ENCODE assay signal across 14 cellular contexts in the genomic region with DNA sequence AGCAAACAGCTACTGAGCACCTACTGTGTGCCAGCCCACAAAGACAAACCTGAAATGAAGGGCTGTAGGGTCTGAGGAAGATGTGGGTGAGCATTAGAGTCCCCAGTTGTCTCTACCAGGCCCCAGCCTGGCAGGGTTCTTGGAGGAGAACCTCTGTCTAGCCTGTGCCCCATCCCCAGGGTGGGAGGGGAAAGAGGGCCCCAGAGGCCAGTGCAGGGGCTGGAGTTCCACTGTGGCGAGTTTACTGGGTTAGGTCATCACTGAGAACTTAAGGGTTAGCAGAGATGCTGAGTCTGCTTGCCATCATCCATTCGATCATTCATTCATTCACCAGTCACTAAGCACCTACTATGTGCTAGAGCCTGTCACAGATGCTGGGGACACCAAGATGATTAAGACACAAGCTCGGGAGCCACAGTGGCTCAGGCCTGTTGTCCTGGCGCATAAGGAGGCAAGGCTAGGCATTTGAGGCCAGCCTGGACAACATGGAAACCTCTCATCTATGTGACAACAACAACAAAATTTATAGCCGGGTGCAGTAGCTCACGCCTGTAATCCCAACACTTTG. TPM values are rescaled to one million over a fixed set of nuclear protein-coding genes. Genes with fewer than 3 reads are reported as not detected.
DNase-seq lines count a peak whose midpoint lies in the region; ATAC-seq and TF ChIP-seq lines count a peak whose summit lies in the region.
"Had no signal": no experiment of that assay in that cellular context is flagged by ENCODE, and none has a peak within 500 bp of the region (broad histone marks: within the 10 kb centered on the region; RNA-seq: fewer than 3 reads in every experiment).

No MANE protein-coding gene starts in this region.

- no peak overlapping the region for H3K56ac ChIP-seq in IMR-90 (ENCODE audit: extremely low read depth, insufficient read depth, low read length)

- peaks cover 40% of the 10 kb centered on the region for H3K4me1 Mint-ChIP-seq in MCF 10A (ENCODE audit: insufficient read depth, unreplicated experiment)
- H3K4me1 Mint-ChIP-seq in stimulated activated effector memory CD8-positive, alpha-beta T cell treated with anti-CD3 and anti-CD28 coated beads, Interleukin-12 subunit alpha, Interleukin-12 subunit beta, amount 100 ng/mL, for 72 hours: peaks cover 18% of the 10 kb centered on the region
- H3K4me1 Mint-ChIP-seq in activated naive CD8-positive, alpha-beta T cell treated with anti-CD3 and anti-CD28 coated beads, Interleukin-2, amount 50 U/mL, for 24 hours: no peaks in the 10 kb centered on the region

- H3K18ac ChIP-seq in IMR-90 (ENCODE audit: low read depth, low read length): peak overlapping the region; percentile 46

- peak overlapping the region; percentile 47; the same call in 1 of the 2 replicates for H2BK120ac ChIP-seq in IMR-90 (ENCODE audit: low read depth, low read length)

- H4K5ac ChIP-seq in IMR-90 (ENCODE audit: low read depth, low read length): no peak overlapping the region

- WGBS in IMR-90 (ENCODE audit: extremely low coverage in 2 of 2, insufficient read length in 1 of 2), 2 experiments: no CpG with 5 or more reads among the region's 6 CpGs
- 88% methylated on average over 6 of the region's 6 CpGs for WGBS in liver

- H2AK5ac ChIP-seq in IMR-90 (ENCODE audit: low read depth, low read length): peak overlapping the region; percentile 79

- POLR2A ChIA-PET in IMR-90 (lab: Charles Lee; ENCODE audit: unreplicated experiment) (interaction anchor here (0.6 kb wide), 1 partner anchor 41 kb away, joined by 4 read pairs; no protein-coding TSS in a partner anchor), MCF 10A (lab: Yijun Ruan, JAX) (interaction anchor here (0.6 to 6.5 kb wide), 20 partner anchors 10 to 174 kb away, joined by 3 to 184 read pairs (median 5); a partner anchor contains a TSS)

- TF ChIP-seq RAD21 in IMR-90 (IDR thresholded peaks at IDR 0.05; ENCODE audit: low read length) (no peak), liver (IDR thresholded peaks at IDR 0.05) (no peak)

- 0 out of 2 replicates have a peak overlapping the region, but pooled peaks have one; percentile 24 for H4K91ac ChIP-seq in IMR-90 (ENCODE audit: insufficient read depth, low read depth, low read length)

- peak overlapping the region; percentile 35; the same call in 1 of the 2 replicates for H3K23ac ChIP-seq in IMR-90 (ENCODE audit: low read depth, low read length)

- no peaks in the 10 kb centered on the region for H3K79me1 ChIP-seq in IMR-90 (ENCODE audit: low read depth in 1 of 2, low read length in 2 of 2)

- H3K9me3 ChIP-seq in IMR-90 (ENCODE audit: control insufficient read depth, insufficient read depth, low read length): no peaks in the 10 kb centered on the region
- H3K9me3 ChIP-seq in liver (ENCODE audit: control insufficient read depth in 4 of 4, low read length in 3 of 4): no peaks in the 10 kb centered on the region

- dilution Hi-C loops in IMR-90 (cut with HindIII; ENCODE audit: low sequenced_read_pairs, unreplicated experiment): no loop called here

- in situ Hi-C loops in IMR-90 (cut with MboI; ENCODE audit: low sequenced_read_pairs): loop anchor here (10.0 kb wide), 1 partner anchor 160 kb away; a partner anchor contains a TSS

- H3K27me3 ChIP-seq in IMR-90 (ENCODE audit: control insufficient read depth, insufficient read depth, low read length): no peaks in the 10 kb centered on the region; the same call in 1 of the 2 replicates
- H3K27me3 ChIP-seq in liver (ENCODE audit: control insufficient read depth in 4 of 4, insufficient read depth in 4 of 4, low read length in 3 of 4): no peaks in the 10 kb centered on the region

- H3K4me3 ChIP-seq in IMR-90 (ENCODE audit: insufficient read depth, low read depth, low read length): no peak overlapping the region
- H3K4me3 ChIP-seq in liver (ENCODE audit: low read depth in 1 of 3, low read length in 3 of 3): no peak overlapping the region

- no peaks in the 10 kb centered on the region for H3K9me3 Mint-ChIP-seq in MCF 10A (ENCODE audit: unreplicated experiment)
- no peaks in the 10 kb centered on the region for H3K9me3 Mint-ChIP-seq in stimulated activated effector memory CD8-positive, alpha-beta T cell treated with anti-CD3 and anti-CD28 coated beads, Interleukin-12 subunit alpha, Interleukin-12 subunit beta, amount 100 ng/mL, for 72 hours
- no peaks in the 10 kb centered on the region for H3K9me3 Mint-ChIP-seq in activated naive CD8-positive, alpha-beta T cell treated with anti-CD3 and anti-CD28 coated beads, Interleukin-2, amount 50 U/mL, for 24 hours

- ATAC-seq in IMR-90 (ENCODE audit: low read depth): peak; percentile 13; the same call in 1 of the 2 replicates
- ATAC-seq in stimulated activated effector memory CD8-positive, alpha-beta T cell treated with anti-CD3 and anti-CD28 coated beads, Interleukin-12 subunit alpha, Interleukin-12 subunit beta, amount 100 ng/mL, for 72 hours: no peak
- ATAC-seq in activated naive CD8-positive, alpha-beta T cell treated with anti-CD3 and anti-CD28 coated beads, Interleukin-2, amount 50 U/mL, for 24 hours: no peak

- H2AFZ ChIP-seq in IMR-90 (replicated peaks; ENCODE audit: low read length, poor library complexity): peak overlapping the region; percentile 8

- CTCF ChIA-PET in IMR-90 (lab: Yijun Ruan, JAX): interaction anchor here (0.7 to 0.8 kb wide), 2 partner anchors 66 to 101 kb away, joined by 3 read pairs; a partner anchor contains a TSS
- CTCF ChIA-PET in MCF 10A (lab: Yijun Ruan, JAX): interaction anchor here (0.6 to 12.4 kb wide), 11 partner anchors 9 to 231 kb away, joined by 3 to 373 read pairs (median 3); a partner anchor contains a TSS

- H3K9ac ChIP-seq in IMR-90 (ENCODE audit: low read depth, low read length) (no peak overlapping the region), liver (ENCODE audit: low read depth in 1 of 2, low read length in 2 of 2) (no peak overlapping the region)

- peaks cover 5% of the 10 kb centered on the region; the same call in 1 of the 2 replicates for H4K20me1 ChIP-seq in IMR-90 (ENCODE audit: insufficient read depth, low read length)

- peak overlapping the region; percentile 58; the same call in 1 of the 2 replicates for H2BK20ac ChIP-seq in IMR-90 (ENCODE audit: low read depth, low read length)

- peak overlapping the region in 1 of 2 experiments; percentile 16; a peak in 1 of 4 replicates for H4K8ac ChIP-seq in IMR-90 (ENCODE audit: low read depth in 2 of 2, low read length in 2 of 2)

- H3K36me3 ChIP-seq in IMR-90 (ENCODE audit: control insufficient read depth, insufficient read depth, low read length): peaks cover 5% of the 10 kb centered on the region; the same call in 1 of the 2 replicates
- peaks cover 0 to 3% (median 2%) of the 10 kb centered on the region in 4 donors for H3K36me3 ChIP-seq in liver (ENCODE audit: control insufficient read depth in 4 of 4, insufficient read depth in 3 of 4, low read depth in 1 of 4, low read length in 3 of 4)

- peaks cover 7% of the 10 kb centered on the region for H3K36me3 Mint-ChIP-seq in MCF 10A (ENCODE audit: insufficient read depth, unreplicated experiment)
- peaks cover 7% of the 10 kb centered on the region for H3K36me3 Mint-ChIP-seq in stimulated activated effector memory CD8-positive, alpha-beta T cell treated with anti-CD3 and anti-CD28 coated beads, Interleukin-12 subunit alpha, Interleukin-12 subunit beta, amount 100 ng/mL, for 72 hours
- H3K36me3 Mint-ChIP-seq in activated naive CD8-positive, alpha-beta T cell treated with anti-CD3 and anti-CD28 coated beads, Interleukin-2, amount 50 U/mL, for 24 hours (ENCODE audit: low read depth): no peaks in the 10 kb centered on the region

- BruUV-seq in IMR-90 (replicated peaks; lab: Mats Ljungman, UMichigan) (no TSS peak), MCF 10A (replicated peaks; lab: Mats Ljungman, UMichigan) (no TSS peak)

- H3K14ac ChIP-seq in IMR-90 (replicated peaks; ENCODE audit: low read depth, low read length): peak overlapping the region; percentile 13; the same call in 1 of the 2 replicates

- intact Hi-C loops in IMR-90 (cut with micrococcal nuclease): no loop called here
- intact Hi-C loops in MCF 10A (cut with micrococcal nuclease): no loop called here

- TF ChIP-seq POLR2A in IMR-90 (IDR thresholded peaks at IDR 0.05; ENCODE audit: low read depth, low read length): no peak

- peak overlapping the region; percentile 21 for H3K27ac Mint-ChIP-seq in MCF 10A (ENCODE audit: low read depth, unreplicated experiment)
- peak overlapping the region; percentile 32 for H3K27ac Mint-ChIP-seq in stimulated activated effector memory CD8-positive, alpha-beta T cell treated with anti-CD3 and anti-CD28 coated beads, Interleukin-12 subunit alpha, Interleukin-12 subunit beta, amount 100 ng/mL, for 72 hours
- no peak overlapping the region for H3K27ac Mint-ChIP-seq in activated naive CD8-positive, alpha-beta T cell treated with anti-CD3 and anti-CD28 coated beads, Interleukin-2, amount 50 U/mL, for 24 hours

- no peak overlapping the region for H3K4me3 Mint-ChIP-seq in MCF 10A (ENCODE audit: unreplicated experiment)
- no peak overlapping the region for H3K4me3 Mint-ChIP-seq in stimulated activated effector memory CD8-positive, alpha-beta T cell treated with anti-CD3 and anti-CD28 coated beads, Interleukin-12 subunit alpha, Interleukin-12 subunit beta, amount 100 ng/mL, for 72 hours
- H3K4me3 Mint-ChIP-seq in activated naive CD8-positive, alpha-beta T cell treated with anti-CD3 and anti-CD28 coated beads, Interleukin-2, amount 50 U/mL, for 24 hours: no peak overlapping the region

- peak overlapping the region; percentile 64 for H2BK5ac ChIP-seq in IMR-90 (ENCODE audit: low read depth, low read length, poor library complexity, severe bottlenecking)

- no peak for TF ChIP-seq CTCF in IMR-90 (conservative IDR thresholded peaks at IDR 0.05; ENCODE audit: low read depth, low read length)
- TF ChIP-seq CTCF in MCF 10A (IDR thresholded peaks at IDR 0.05; ENCODE audit: unreplicated experiment): no peak
- no peak for TF ChIP-seq CTCF in liver (IDR thresholded peaks at IDR 0.05; ENCODE audit: low read depth, low read length, missing input control)

- H3K4me1 ChIP-seq in IMR-90 (ENCODE audit: control insufficient read depth, insufficient read depth, low read length) (peaks cover 16% of the 10 kb centered on the region), liver (ENCODE audit: control insufficient read depth in 4 of 4, insufficient read depth in 4 of 4, low read length in 3 of 4) (peaks cover 5 to 20% (median 10%) of the 10 kb centered on the region in 4 donors)

- no peak for DNase-seq in IMR-90
- no peak for DNase-seq in MCF 10A (ENCODE audit: unreplicated experiment)
- no peak for DNase-seq in stimulated activated effector memory CD8-positive, alpha-beta T cell treated with anti-CD3 and anti-CD28 coated beads, Interleukin-12 subunit alpha, Interleukin-12 subunit beta, amount 100 ng/mL, for 72 hours (ENCODE audit: low spot score in 2 of 2)
- DNase-seq in activated naive CD8-positive, alpha-beta T cell treated with anti-CD3 and anti-CD28 coated beads, Interleukin-2, amount 50 U/mL, for 24 hours: no peak
- DNase-seq in T1000 (lab: John Stamatoyannopoulos, UW): no peak
- DNase-seq in amygdala (lab: John Stamatoyannopoulos, UW): no peak
- DNase-seq: activated naive CD4-positive, alpha-beta T cell treated with anti-CD3 and anti-CD28 coated beads, Interleukin-2, amount 50 U/mL, for 16 hours; NCI-H2227 treated with DMSO at 0.1 percent for 48 hours had no signal

- H2BK15ac ChIP-seq in IMR-90 (ENCODE audit: low read depth, low read length): no peak overlapping the region

- H3K4ac ChIP-seq in IMR-90 (ENCODE audit: low read depth, low read length): peak overlapping the region; percentile 48

- peaks cover 11% of the 10 kb centered on the region for H3K9me1 ChIP-seq in IMR-90 (ENCODE audit: insufficient read depth, low read length)

- peak overlapping the region; percentile 5; the same call in 1 of the 2 replicates for H3K4me2 ChIP-seq in IMR-90 (ENCODE audit: low read depth, low read length)

- no peaks in the 10 kb centered on the region for H3K27me3 Mint-ChIP-seq in MCF 10A (ENCODE audit: insufficient read depth, unreplicated experiment)
- peaks cover 8% of the 10 kb centered on the region for H3K27me3 Mint-ChIP-seq in activated naive CD8-positive, alpha-beta T cell treated with anti-CD3 and anti-CD28 coated beads, Interleukin-2, amount 50 U/mL, for 24 hours

- H2AK9ac ChIP-seq in IMR-90 (replicated peaks; ENCODE audit: low read depth, low read length, poor library complexity): peak overlapping the region; percentile 19

- H3K27ac ChIP-seq in IMR-90 (ENCODE audit: insufficient read depth, low read length): peak overlapping the region; percentile 16; the same call in 1 of the 2 replicates
- peak overlapping the region; percentile 60 to 75 for H3K27ac ChIP-seq in liver (ENCODE audit: low read depth in 1 of 2, low read length in 2 of 2)
- H3K27ac ChIP-seq: HL-60 had no signal

RNA-seq across cellular contexts. Expression of a gene that starts 2.6 kb away (rescaled TPM):
- total RNA-seq in IMR-90 (2012; rRNA removed): 0.28 and 0.36 TPM in 2 replicates
- polyA plus RNA-seq in IMR-90 (2012; rRNA removed): 0.40 and 0.65 TPM in 2 replicates
- polyA plus RNA-seq in IMR-90 (2012; cell fraction: cytosol; rRNA removed): 0.36 and 0.63 TPM in 2 replicates
- 0.29 and 0.38 TPM in 2 replicates for polyA plus RNA-seq in IMR-90 (2012; cell fraction: nucleus; rRNA removed; ENCODE audit: low replicate concordance)
- 1.8 and 5.8 TPM in 2 replicates for total RNA-seq in MCF 10A (2022)
- not detected for total RNA-seq in liver
- polyA plus RNA-seq in liver: not detected
- total RNA-seq: mesenteric fat pad, temporal lobe had no signal

RNA-seq across cellular contexts. Expression of a gene that starts 9.0 kb away (rescaled TPM):
- 0.36 and 0.56 TPM in 2 replicates for total RNA-seq in IMR-90 (2012; rRNA removed)
- 0.41 and 0.42 TPM in 2 replicates for polyA plus RNA-seq in IMR-90 (2012; rRNA removed)
- polyA plus RNA-seq in IMR-90 (2012; cell fraction: cytosol; rRNA removed): 0.25 and 0.45 TPM in 2 replicates
- 1.2 and 1.4 TPM in 2 replicates for polyA plus RNA-seq in IMR-90 (2012; cell fraction: nucleus; rRNA removed; ENCODE audit: low replicate concordance)
- total RNA-seq in MCF 10A (2022): 0.88 and 1.7 TPM in 2 replicates
- 10 to 100 TPM; 21.7 to 21.8 TPM for total RNA-seq in liver
- polyA plus RNA-seq in liver: 10 to 100 TPM; 23.8 to 31.4 TPM

RNA-seq across cellular contexts. Expression of a gene that starts 14.3 kb away (rescaled TPM):
- total RNA-seq in IMR-90 (2012; rRNA removed) (not detected in 2 replicates), MCF 10A (2022) (0.26 TPM in 1 of 2 replicates, not detected in the other), liver (1 to 10 TPM in 1 of 2 donors, under 1 TPM in 1; 0.56 to 3.0 TPM)
- polyA plus RNA-seq in IMR-90 (2012; rRNA removed) (not detected in 2 replicates), liver (under 1 TPM; 0.16 to 0.26 TPM)
- not detected in 2 replicates for polyA plus RNA-seq in IMR-90 (2012; cell fraction: cytosol; rRNA removed)
- 0.13 and 0.14 TPM in 2 replicates for polyA plus RNA-seq in IMR-90 (2012; cell fraction: nucleus; rRNA removed; ENCODE audit: low replicate concordance)
- total RNA-seq: dermis microvascular lymphatic vessel endothelial cell, mesenteric fat pad, pulmonary artery endothelial cell, temporal lobe had no signal

RNA-seq across cellular contexts. Expression of a gene that starts 58.1 kb away (rescaled TPM):
- total RNA-seq in IMR-90 (2012; rRNA removed) (3.2 and 3.3 TPM in 2 replicates), MCF 10A (2022) (14.2 and 14.5 TPM in 2 replicates), liver (1 to 10 TPM in 1 of 2 donors, under 1 TPM in 1; 0.42 to 2.5 TPM)
- polyA plus RNA-seq in IMR-90 (2012; rRNA removed) (8.4 and 10.1 TPM in 2 replicates), liver (1 to 10 TPM; 1.7 to 3.1 TPM)
- polyA plus RNA-seq in IMR-90 (2012; cell fraction: cytosol; rRNA removed): 7.4 and 9.0 TPM in 2 replicates
- polyA plus RNA-seq in IMR-90 (2012; cell fraction: nucleus; rRNA removed; ENCODE audit: low replicate concordance): 1.8 and 7.7 TPM in 2 replicates
